Comparison of ENCODE assay signal across 15 cellular contexts in genomic region chr2:66692521-66692920, GRCh38.
"Had no signal": no experiment of that assay in that cellular context is flagged by ENCODE, and none has a peak within 500 bp of the region (broad histone marks: within the 10 kb centered on the region; RNA-seq: fewer than 3 reads in every experiment).

No MANE protein-coding gene starts in this region.

- H3K4me3 ChIP-seq: skin epidermis, testis had no signal

- DNase-seq: activated CD4-positive, CD25-positive, alpha-beta regulatory T cell treated with anti-CD3 and anti-CD28 coated beads, Interleukin-2, amount 50 U/mL, for 72 hours; activated naive CD8-positive, alpha-beta T cell treated with anti-CD3 and anti-CD28 coated beads, Interleukin-2, amount 10 ng/mL, durations not matched to agents 7 days and 5 days; anterior cingulate cortex; dermis blood vessel endothelial cell; effector memory CD8-positive, alpha-beta T cell; kidney; left lung; stimulated activated CD4-positive, alpha-beta T cell treated with anti-CD3 and anti-CD28 coated beads, Interleukin-4, amount 100 ng/mL, for 24 hours; stimulated activated CD8-positive, alpha-beta memory T cell treated with anti-CD3 and anti-CD28 coated beads, Interleukin-4, amount 100 ng/mL, for 48 hours; stimulated activated naive CD8-positive, alpha-beta T cell treated with anti-CD3 and anti-CD28 coated beads, Interleukin-15, Interleukin-2, amounts not matched to agents 100 U/mL and 50 U/mL, for 24 hours; T-cell; T-helper 9 cell; testis had no signal

- H3K27me3 ChIP-seq: left lung, testis had no signal

- H3K9me3 ChIP-seq: left lung, testis had no signal

- H3K4me1 ChIP-seq: left lung, parathyroid adenoma, testis had no signal

- H3K36me3 ChIP-seq: left lung had no signal

- H3K27ac ChIP-seq: parathyroid adenoma, skin epidermis, testis had no signal

- ATAC-seq: effector memory CD8-positive, alpha-beta T cell; left lung; stimulated activated naive CD8-positive, alpha-beta T cell treated with anti-CD3 and anti-CD28 coated beads, Interleukin-15, Interleukin-2, amounts not matched to agents 100 U/mL and 50 U/mL, for 24 hours; T-cell had no signal
